In the genomic region with DNA sequence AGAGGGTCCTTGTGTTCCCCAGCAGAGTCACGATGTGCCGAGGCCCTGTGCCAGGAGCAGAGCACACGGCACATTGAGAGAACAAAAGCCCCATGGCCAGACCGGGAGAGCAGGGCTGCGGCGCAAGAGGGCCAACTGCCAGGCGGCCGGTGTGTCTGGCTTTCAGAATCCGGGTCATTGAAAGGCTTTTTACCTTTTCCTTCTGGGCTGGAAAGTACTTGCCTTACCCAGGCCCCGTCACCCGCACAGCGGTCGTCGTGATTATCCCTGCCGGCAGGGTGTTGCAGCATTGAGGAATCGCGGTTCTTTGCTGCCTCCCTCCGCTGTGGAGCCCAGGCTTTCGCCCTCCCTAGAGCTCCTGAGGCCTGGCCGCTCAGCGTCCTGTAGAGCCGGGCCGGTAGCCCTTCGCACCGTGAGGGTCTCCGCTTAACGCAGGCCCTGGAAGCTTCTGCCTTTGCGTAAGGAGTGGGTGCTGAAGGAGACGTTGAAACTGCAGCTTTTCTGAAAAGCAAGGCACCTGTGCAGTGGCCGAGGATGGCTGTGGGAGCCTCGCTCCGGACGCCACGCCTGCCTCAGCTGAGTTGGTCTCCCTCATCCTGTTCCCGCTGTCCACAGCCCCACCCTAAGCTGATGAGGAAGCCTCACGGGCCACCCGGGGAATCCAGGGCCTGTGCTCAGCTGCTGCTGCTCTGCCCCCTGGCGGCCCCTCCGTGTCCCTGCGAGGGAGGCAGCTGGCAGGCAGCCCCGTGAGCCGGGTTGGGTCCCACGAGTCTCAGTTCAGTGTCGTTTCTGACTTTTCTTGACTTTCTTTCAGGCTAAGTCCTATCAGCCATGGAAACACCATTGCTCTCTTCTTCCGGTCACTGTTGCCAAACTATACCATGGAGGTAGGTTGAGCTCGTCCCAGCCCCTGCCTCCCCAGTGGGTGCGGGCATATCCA, we compare ENCODE assay signal across 7 cellular contexts.
A peak's percentile ranks its signal among the peaks of the same experiment; 100 is the strongest.
DNase-seq lines count a peak whose midpoint lies in the region; ATAC-seq lines count a peak whose summit lies in the region.

No MANE protein-coding gene starts in this region.

- H3K36me3 Mint-ChIP-seq in central memory CD8-positive, alpha-beta T cell (ENCODE audit: insufficient read depth) = peaks cover 28% of the 10 kb centered on the region

- H3K9me3 Mint-ChIP-seq in central memory CD8-positive, alpha-beta T cell = no peaks in the 10 kb centered on the region

- DNase-seq in NCI-H1105 (lab: John Stamatoyannopoulos, UW) (peak; percentile 7), kidney glomerular epithelial cell (lab: John Stamatoyannopoulos, UW) (peak; percentile 19), DMS79 treated with DMSO at 0.1 percent for 48 hours (lab: John Stamatoyannopoulos, UW) (no peak)
- peak; percentile 22 to 55 (median 46) for DNase-seq in activated CD4-positive, CD25-positive, alpha-beta regulatory T cell (lab: John Stamatoyannopoulos, UW)
- DNase-seq in central memory CD8-positive, alpha-beta T cell (ENCODE audit: low spot score in 2 of 2) = peak; percentile 51 to 55
- DNase-seq in stimulated activated CD4-positive, alpha-beta T cell treated with anti-CD3 and anti-CD28 coated beads, Interleukin-2, amount 100 ng/mL, for 48 hours = peak; percentile 64 to 66

- no peak overlapping the region for H3K4me3 Mint-ChIP-seq in central memory CD8-positive, alpha-beta T cell

- peak overlapping the region; percentile 62 for H3K27ac Mint-ChIP-seq in central memory CD8-positive, alpha-beta T cell (ENCODE audit: low read depth)

- H3K27me3 Mint-ChIP-seq in central memory CD8-positive, alpha-beta T cell = no peaks in the 10 kb centered on the region

- peak; percentile 52 for ATAC-seq in GM18498 (IDR thresholded peaks at IDR 0.05; ENCODE audit: unreplicated experiment)
- ATAC-seq in central memory CD8-positive, alpha-beta T cell (replicated peaks; ENCODE audit: extremely low read depth, poor library complexity, severe bottlenecking) = peak; percentile 76

- peaks cover 7% of the 10 kb centered on the region for H3K4me1 Mint-ChIP-seq in central memory CD8-positive, alpha-beta T cell
